ENCODE assay signal across 29 cellular contexts in genomic region chr18:80167947-80168745, GRCh38. TPM values are rescaled to one million over a fixed set of nuclear protein-coding genes. Genes with fewer than 3 reads are reported as not detected.
DNase-seq lines count a peak whose midpoint lies in the region; ATAC-seq and TF ChIP-seq lines count a peak whose summit lies in the region.
"Had no signal": no experiment of that assay in that cellular context is flagged by ENCODE, and none has a peak within 500 bp of the region (broad histone marks: within the 10 kb centered on the region; RNA-seq: fewer than 3 reads in every experiment).

No MANE protein-coding gene starts in this region.

- BruUV-seq in Calu3 (replicated peaks; lab: Mats Ljungman, UMichigan), result no TSS peak

- H3K36me3 Mint-ChIP-seq in activated CD8-positive, alpha-beta memory T cell treated with anti-CD3 and anti-CD28 coated beads, Interleukin-2, amount 10 ng/mL, durations not matched to agents 7 days and 5 days, result no peaks in the 10 kb centered on the region
- H3K36me3 Mint-ChIP-seq in activated CD8-positive, alpha-beta T cell treated with anti-CD3 and anti-CD28 coated beads, Interleukin-2, amount 10 ng/mL, durations not matched to agents 7 days and 5 days (ENCODE audit: low read depth), result no peaks in the 10 kb centered on the region
- H3K36me3 Mint-ChIP-seq in naive thymus-derived CD8-positive, alpha-beta T cell, result peaks cover 0 to 14% (median 2%) of the 10 kb centered on the region in 3 donors
- H3K36me3 Mint-ChIP-seq in activated T-cell treated with anti-CD3 and anti-CD28 coated beads, Interleukin-2, amount 50 U/mL, for 24 hours (ENCODE audit: low read depth), result no peaks in the 10 kb centered on the region
- H3K36me3 Mint-ChIP-seq in Calu3 (ENCODE audit: insufficient read depth, unreplicated experiment), result peaks cover 4% of the 10 kb centered on the region
- H3K36me3 Mint-ChIP-seq: CD4-positive, CD25-positive, alpha-beta regulatory T cell had no signal

- peaks cover 44% of the 10 kb centered on the region for H3K27me3 Mint-ChIP-seq in activated CD8-positive, alpha-beta memory T cell treated with anti-CD3 and anti-CD28 coated beads, Interleukin-2, amount 10 ng/mL, durations not matched to agents 7 days and 5 days
- peaks cover 18% of the 10 kb centered on the region for H3K27me3 Mint-ChIP-seq in activated CD8-positive, alpha-beta T cell treated with anti-CD3 and anti-CD28 coated beads, Interleukin-2, amount 10 ng/mL, durations not matched to agents 7 days and 5 days (ENCODE audit: low read depth)
- H3K27me3 Mint-ChIP-seq in naive thymus-derived CD8-positive, alpha-beta T cell, result peaks cover 5 to 49% (median 29%) of the 10 kb centered on the region in 5 donors
- H3K27me3 Mint-ChIP-seq in activated T-cell treated with anti-CD3 and anti-CD28 coated beads, Interleukin-2, amount 50 U/mL, for 24 hours, result peaks cover 55% of the 10 kb centered on the region
- no peaks in the 10 kb centered on the region for H3K27me3 Mint-ChIP-seq in Calu3 (ENCODE audit: unreplicated experiment)

- intact Hi-C loops in Calu3 (cut with micrococcal nuclease; ENCODE audit: unreplicated experiment), result no loop called here

- peak; percentile 48 for ATAC-seq in activated CD8-positive, alpha-beta memory T cell treated with anti-CD3 and anti-CD28 coated beads, Interleukin-2, amount 10 ng/mL, durations not matched to agents 7 days and 5 days
- ATAC-seq in activated CD8-positive, alpha-beta T cell treated with anti-CD3 and anti-CD28 coated beads, Interleukin-2, amount 10 ng/mL, durations not matched to agents 7 days and 5 days, result peak; percentile 60
- peak; percentile 68 to 91 for ATAC-seq in naive thymus-derived CD8-positive, alpha-beta T cell
- ATAC-seq: right cardiac atrium, SK-N-SH treated with all-trans-retinoic acid at 6 μM for 48 hours had no signal

- no peak overlapping the region for H3K4me3 Mint-ChIP-seq in activated CD8-positive, alpha-beta memory T cell treated with anti-CD3 and anti-CD28 coated beads, Interleukin-2, amount 10 ng/mL, durations not matched to agents 7 days and 5 days
- no peak overlapping the region for H3K4me3 Mint-ChIP-seq in activated CD8-positive, alpha-beta T cell treated with anti-CD3 and anti-CD28 coated beads, Interleukin-2, amount 10 ng/mL, durations not matched to agents 7 days and 5 days
- peak overlapping the region in 1 of 10 donors; percentile 14 for H3K4me3 Mint-ChIP-seq in naive thymus-derived CD8-positive, alpha-beta T cell
- no peak overlapping the region for H3K4me3 Mint-ChIP-seq in activated T-cell treated with anti-CD3 and anti-CD28 coated beads, Interleukin-2, amount 50 U/mL, for 24 hours
- H3K4me3 Mint-ChIP-seq in Calu3 (ENCODE audit: low read depth, unreplicated experiment), result no peak overlapping the region
- H3K4me3 Mint-ChIP-seq: CD4-positive, CD25-positive, alpha-beta regulatory T cell; immature natural killer cell; memory B cell; neural crest cell; stimulated activated naive CD8-positive, alpha-beta T cell treated with anti-CD3 and anti-CD28 coated beads, Interleukin-15, Interleukin-2, amounts not matched to agents 100 ng/mL and 50 ng/mL, for 24 hours had no signal

- CTCF ChIA-PET in activated CD8-positive, alpha-beta memory T cell treated with anti-CD3 and anti-CD28 coated beads, Interleukin-2, amount 10 ng/mL, durations not matched to agents 7 days and 5 days (lab: Charles Lee), result interaction anchor here (0.9 to 4.5 kb wide), 3 partner anchors 10 to 90 kb away, joined by 3 to 32 read pairs (median 5); no protein-coding TSS in a partner anchor
- CTCF ChIA-PET in activated CD8-positive, alpha-beta T cell treated with anti-CD3 and anti-CD28 coated beads, Interleukin-2, amount 10 ng/mL, durations not matched to agents 7 days and 5 days (lab: Charles Lee), result interaction anchor here (0.7 to 2.0 kb wide), 3 partner anchors 10 to 89 kb away, joined by 3 to 14 read pairs (median 5); no protein-coding TSS in a partner anchor
- CTCF ChIA-PET in Calu3 (lab: Charles Lee), result no interaction called here

- DNase-seq in activated CD8-positive, alpha-beta memory T cell treated with anti-CD3 and anti-CD28 coated beads, Interleukin-2, amount 10 ng/mL, durations not matched to agents 7 days and 5 days, result no peak
- DNase-seq in activated CD8-positive, alpha-beta memory T cell treated with anti-CD3 and anti-CD28 coated beads for 24 hours, result no peak
- peak; percentile 41 for DNase-seq in activated CD8-positive, alpha-beta T cell treated with anti-CD3 and anti-CD28 coated beads, Interleukin-2, amount 10 ng/mL, durations not matched to agents 7 days and 5 days
- DNase-seq in naive thymus-derived CD8-positive, alpha-beta T cell, result peak in 4 of 10 donors; percentile 24 to 34 (median 30)
- DNase-seq in activated T-cell treated with anti-CD3 and anti-CD28 coated beads, Interleukin-2, amount 50 U/mL, for 24 hours, result no peak
- DNase-seq in Calu3 (no peak), NCI-H345 (lab: John Stamatoyannopoulos, UW) (no peak), retina (no peak)
- DNase-seq: 8988T; activated CD4-positive, alpha-beta T cell treated with anti-CD3 and anti-CD28 coated beads, Interleukin-2, amount 50 U/mL, for 4 hours; activated naive CD4-positive, alpha-beta T cell treated with anti-CD3 and anti-CD28 coated beads, Interleukin-2, amount 50 U/mL, for 16 hours; anterior cingulate cortex; CD4-positive, CD25-positive, alpha-beta regulatory T cell; DMS 273 treated with DMSO at 0.1 percent for 48 hours; GOT3; immature natural killer cell; KBM-7; NCI-H1092; NCI-H1930; NCI-H526; right cardiac atrium; Right ventricle myocardium superior; stimulated activated CD4-positive, alpha-beta T cell treated with anti-CD3 and anti-CD28 coated beads, Interleukin-1b, Interleukin-23, amount 100 ng/mL, for 48 hours; tibial artery had no signal

- no peak overlapping the region for H3K27ac Mint-ChIP-seq in activated CD8-positive, alpha-beta memory T cell treated with anti-CD3 and anti-CD28 coated beads, Interleukin-2, amount 10 ng/mL, durations not matched to agents 7 days and 5 days
- H3K27ac Mint-ChIP-seq in activated CD8-positive, alpha-beta T cell treated with anti-CD3 and anti-CD28 coated beads, Interleukin-2, amount 10 ng/mL, durations not matched to agents 7 days and 5 days, result no peak overlapping the region
- peak overlapping the region in 1 of 10 donors; percentile 70 for H3K27ac Mint-ChIP-seq in naive thymus-derived CD8-positive, alpha-beta T cell
- no peak overlapping the region for H3K27ac Mint-ChIP-seq in activated T-cell treated with anti-CD3 and anti-CD28 coated beads, Interleukin-2, amount 50 U/mL, for 24 hours
- H3K27ac Mint-ChIP-seq in Calu3 (ENCODE audit: unreplicated experiment), result no peak overlapping the region
- H3K27ac Mint-ChIP-seq: activated T-helper 2 cell treated with anti-CD3 and anti-CD28 coated beads, Interferon-gamma antibody, Interleukin-2, Interleukin-4, amounts not matched to agents 10 μg/mL and 5 μg/mL and 100 μg/mL, durations not matched to agents 14 hours and 24 hours and 36 hours; CD4-positive, CD25-positive, alpha-beta regulatory T cell; immature natural killer cell; memory B cell; stimulated activated naive CD8-positive, alpha-beta T cell treated with anti-CD3 and anti-CD28 coated beads, Interleukin-15, Interleukin-2, amounts not matched to agents 100 ng/mL and 50 ng/mL, for 24 hours had no signal

- TF ChIP-seq CTCF in Calu3 (IDR thresholded peaks at IDR 0.05; ENCODE audit: unreplicated experiment), result no peak

- POLR2A ChIA-PET in activated CD8-positive, alpha-beta T cell treated with anti-CD3 and anti-CD28 coated beads, Interleukin-2, amount 10 ng/mL, durations not matched to agents 7 days and 5 days (lab: Charles Lee), result no interaction called here
- POLR2A ChIA-PET in naive thymus-derived CD8-positive, alpha-beta T cell (lab: Charles Lee), result interaction anchor here (1.0 kb wide), 1 partner anchor 8 kb away, joined by 4 read pairs; no protein-coding TSS in a partner anchor

- H3K9me3 Mint-ChIP-seq in activated CD8-positive, alpha-beta memory T cell treated with anti-CD3 and anti-CD28 coated beads, Interleukin-2, amount 10 ng/mL, durations not matched to agents 7 days and 5 days (ENCODE audit: low read depth), result peaks cover 4% of the 10 kb centered on the region
- peaks cover 11% of the 10 kb centered on the region for H3K9me3 Mint-ChIP-seq in activated CD8-positive, alpha-beta T cell treated with anti-CD3 and anti-CD28 coated beads, Interleukin-2, amount 10 ng/mL, durations not matched to agents 7 days and 5 days (ENCODE audit: insufficient read depth)
- H3K9me3 Mint-ChIP-seq in naive thymus-derived CD8-positive, alpha-beta T cell, result peaks cover 0 to 29% (median 16%) of the 10 kb centered on the region in 9 donors
- H3K9me3 Mint-ChIP-seq in activated T-cell treated with anti-CD3 and anti-CD28 coated beads, Interleukin-2, amount 50 U/mL, for 24 hours, result peaks cover 11% of the 10 kb centered on the region
- no peaks in the 10 kb centered on the region for H3K9me3 Mint-ChIP-seq in Calu3 (ENCODE audit: low read depth, unreplicated experiment)

- peaks cover 20% of the 10 kb centered on the region for H3K4me1 Mint-ChIP-seq in activated CD8-positive, alpha-beta memory T cell treated with anti-CD3 and anti-CD28 coated beads, Interleukin-2, amount 10 ng/mL, durations not matched to agents 7 days and 5 days
- peaks cover 5% of the 10 kb centered on the region for H3K4me1 Mint-ChIP-seq in activated CD8-positive, alpha-beta T cell treated with anti-CD3 and anti-CD28 coated beads, Interleukin-2, amount 10 ng/mL, durations not matched to agents 7 days and 5 days (ENCODE audit: low read depth)
- H3K4me1 Mint-ChIP-seq in naive thymus-derived CD8-positive, alpha-beta T cell, result peaks cover 3 to 14% (median 5%) of the 10 kb centered on the region in 4 donors
- peaks cover 7% of the 10 kb centered on the region for H3K4me1 Mint-ChIP-seq in activated T-cell treated with anti-CD3 and anti-CD28 coated beads, Interleukin-2, amount 50 U/mL, for 24 hours (ENCODE audit: low read depth)
- H3K4me1 Mint-ChIP-seq in Calu3 (ENCODE audit: low read depth, unreplicated experiment), result no peaks in the 10 kb centered on the region

RNA-seq across cellular contexts. Expression of gene ADNP2, which starts 59.1 kb away (rescaled TPM):
- total RNA-seq in activated CD8-positive, alpha-beta memory T cell treated with anti-CD3 and anti-CD28 coated beads, Interleukin-2, amount 10 ng/mL, durations not matched to agents 7 days and 5 days, result 10 to 100 TPM; 23.2 to 27.1 TPM
- 10 to 100 TPM; 23.5 to 24.5 TPM for total RNA-seq in activated CD8-positive, alpha-beta T cell treated with anti-CD3 and anti-CD28 coated beads, Interleukin-2, amount 10 ng/mL, durations not matched to agents 7 days and 5 days
- total RNA-seq in naive thymus-derived CD8-positive, alpha-beta T cell, result 10 to 100 TPM; 22.7 to 25.5 TPM
- polyA plus RNA-seq in naive thymus-derived CD8-positive, alpha-beta T cell, result 10 to 100 TPM in 1 of 3 donors, 1 to 10 TPM in 2; 8.1 to 11.7 (median 9.2) TPM
- 13.8 and 14.3 TPM in 2 replicates for total RNA-seq in Calu3 (2022)
